23 cellular contexts compared by ENCODE assay signal in the genomic region with DNA sequence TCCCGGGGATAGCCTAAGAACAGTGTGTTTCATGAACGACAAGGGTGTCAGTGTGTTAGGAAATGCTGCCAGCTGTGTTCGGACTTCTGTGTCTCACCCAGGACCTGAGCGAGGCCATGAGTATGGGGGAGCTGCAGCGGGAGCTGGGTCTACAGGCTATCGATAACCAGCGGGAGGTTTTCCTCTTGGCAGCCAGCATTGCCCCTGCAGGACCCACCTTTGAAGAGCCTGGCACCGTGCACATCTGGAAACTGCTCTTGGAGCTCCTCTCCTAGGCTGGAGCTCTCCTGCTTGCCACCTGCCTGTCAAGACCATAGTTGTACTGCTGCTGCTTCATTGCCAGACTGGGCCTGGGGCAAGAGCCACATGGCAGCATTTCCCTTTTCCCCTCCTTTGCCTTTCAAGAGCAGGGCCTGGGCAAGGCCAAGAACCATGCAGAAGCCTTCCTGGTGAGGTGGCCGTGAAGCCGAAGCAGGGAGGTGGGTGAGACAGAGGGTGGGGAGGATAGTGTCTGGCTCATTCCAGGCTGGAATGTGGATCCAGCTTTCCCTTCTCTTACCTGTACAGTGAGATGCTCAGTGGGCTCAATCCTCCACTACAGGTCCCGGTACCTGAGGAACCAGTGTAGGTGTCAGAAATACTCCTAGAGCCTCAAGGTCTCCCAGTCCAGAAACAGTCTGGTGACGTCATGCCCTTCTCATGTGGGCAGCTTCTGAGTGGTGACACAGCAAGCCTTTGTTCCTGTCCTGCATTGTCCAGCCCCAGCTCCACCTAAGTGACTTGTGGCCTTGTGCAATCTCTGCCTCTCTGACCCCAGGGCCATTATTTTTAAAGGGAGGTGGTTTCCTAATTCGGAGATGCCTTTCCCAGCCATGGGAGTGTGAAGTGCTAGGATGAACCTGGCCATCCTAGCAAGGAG. TPM values are rescaled to one million over a fixed set of nuclear protein-coding genes. Genes with fewer than 3 reads are reported as not detected.
A peak's percentile ranks its signal among the peaks of the same experiment; 100 is the strongest.
DNase-seq lines count a peak whose midpoint lies in the region; ATAC-seq, FAIRE-seq and TF ChIP-seq lines count a peak whose summit lies in the region.
"Had no signal": no experiment of that assay in that cellular context is flagged by ENCODE, and none has a peak within 500 bp of the region (broad histone marks: within the 10 kb centered on the region; RNA-seq: fewer than 3 reads in every experiment).

No MANE protein-coding gene starts in this region.

- no peak for TF ChIP-seq CTCF in esophagus muscularis mucosa (IDR thresholded peaks at IDR 0.05)
- no peak for TF ChIP-seq CTCF in pancreas (IDR thresholded peaks at IDR 0.05)
- TF ChIP-seq CTCF in tibial artery (IDR thresholded peaks at IDR 0.05) = no peak

- H3K4me1 ChIP-seq in esophagus muscularis mucosa (peaks cover 16 to 28% (median 26%) of the 10 kb centered on the region in 4 donors), pancreas (no peaks in the 10 kb centered on the region), tibial artery (peaks cover 0 to 16% (median 7%) of the 10 kb centered on the region in 4 donors)
- H3K4me1 ChIP-seq: A549, neural progenitor cell had no signal

- DNase-seq in Right ventricle myocardium superior (no peak), cardiac septum (ENCODE audit: low spot score) (no peak), esophagus muscularis mucosa (ENCODE audit: extremely low spot score) (no peak), pancreas (no peak), NCI-H146 treated with DMSO at 0.1 percent for 48 hours (lab: John Stamatoyannopoulos, UW; ENCODE audit: unreplicated experiment) (no peak), tibial artery (no peak)
- DNase-seq: activated CD4-positive, alpha-beta T cell treated with anti-CD3 and anti-CD28 coated beads for 36 hours; activated naive CD4-positive, alpha-beta T cell treated with anti-CD3 and anti-CD28 coated beads, Interleukin-2, amount 50 U/mL, for 16 hours; CD4-positive, alpha-beta T cell; dorsolateral prefrontal cortex; EL; NCI-H1105 treated with DMSO at 0.1 percent for 48 hours; NCI-H446 treated with DMSO at 0.1 percent for 48 hours; SIG-M5; stimulated activated CD4-positive, alpha-beta T cell treated with anti-CD3 and anti-CD28 coated beads, Interleukin-4, amount 100 ng/mL, for 1 hour; stimulated activated CD8-positive, alpha-beta memory T cell treated with anti-CD3 and anti-CD28 coated beads, Interleukin-4, amount 100 ng/mL, for 48 hours; T-helper 9 cell; transverse colon had no signal

- intact Hi-C loops in Right ventricle myocardium superior (cut with DNase I) = no loop called here
- intact Hi-C loops in cardiac septum (cut with DNase I) = no loop called here
- intact Hi-C loops in esophagus muscularis mucosa (cut with DNase I) = no loop called here
- intact Hi-C loops in pancreas (cut with DNase I) = no loop called here
- intact Hi-C loops in tibial artery (cut with DNase I; ENCODE audit: low total_unique reads) = no loop called here

- FAIRE-seq in pancreas (lab: Jason Lieb, UNC) = no peak
- FAIRE-seq: A549 had no signal

- TF ChIP-seq EP300 in esophagus muscularis mucosa (IDR thresholded peaks at IDR 0.05) = no peak

- TF ChIP-seq POLR2A in esophagus muscularis mucosa (IDR thresholded peaks at IDR 0.05; ENCODE audit: low read depth) = no peak

- H3K4me3 ChIP-seq in esophagus muscularis mucosa (no peak overlapping the region), pancreas (no peak overlapping the region), tibial artery (no peak overlapping the region)
- H3K4me3 ChIP-seq: A549, dorsolateral prefrontal cortex, neural progenitor cell, transverse colon had no signal

- H3K27me3 ChIP-seq in esophagus muscularis mucosa (no peaks in the 10 kb centered on the region), pancreas (no peaks in the 10 kb centered on the region), tibial artery (no peaks in the 10 kb centered on the region)
- H3K27me3 ChIP-seq: dorsolateral prefrontal cortex, transverse colon had no signal

- H3K36me3 ChIP-seq in esophagus muscularis mucosa = peaks cover 8 to 56% (median 40%) of the 10 kb centered on the region in 4 donors
- no peaks in the 10 kb centered on the region for H3K36me3 ChIP-seq in pancreas
- H3K36me3 ChIP-seq in tibial artery = peaks cover 29 to 57% (median 32%) of the 10 kb centered on the region in 3 donors
- H3K36me3 ChIP-seq: neural progenitor cell, transverse colon had no signal

- H3K27ac ChIP-seq in esophagus muscularis mucosa (replicated peaks in 1 of 4) (peak overlapping the region in 3 of 4 donors; percentile 21 to 50 (median 37)), pancreas (no peak overlapping the region), tibial artery (peak overlapping the region in 1 of 2 donors; percentile 39)
- H3K27ac ChIP-seq: A549, HL-60, neural progenitor cell, transverse colon had no signal

- WGBS in esophagus muscularis mucosa = 94% methylated on average over 13 of the region's 13 CpGs
- 85 to 94% methylated on average over 13 of the region's 13 CpGs for WGBS in pancreas, 2 donors

- ATAC-seq in Right ventricle myocardium superior (ENCODE audit: poor library complexity) = peak; percentile 21
- ATAC-seq in pancreas = peak in 3 of 4 donors; percentile 37 to 84 (median 63)
- ATAC-seq in GM21825 (IDR thresholded peaks at IDR 0.05; ENCODE audit: unreplicated experiment) = no peak
- ATAC-seq in HG02588 (IDR thresholded peaks at IDR 0.05; ENCODE audit: unreplicated experiment) = no peak
- ATAC-seq: A549; activated CD4-positive, alpha-beta T cell treated with anti-CD3 and anti-CD28 coated beads for 36 hours had no signal

- H3K9me3 ChIP-seq in esophagus muscularis mucosa (no peaks in the 10 kb centered on the region), pancreas (no peaks in the 10 kb centered on the region), tibial artery (no peaks in the 10 kb centered on the region)
- H3K9me3 ChIP-seq: A549, transverse colon had no signal

RNA-seq across cellular contexts. Expression of a gene that starts 6.6 kb away (rescaled TPM):
- total RNA-seq in Right ventricle myocardium superior = 5.5 TPM
- total RNA-seq in cardiac septum = 11.4 TPM
- 10 to 100 TPM in 1 of 4 donors, 1 to 10 TPM in 3; 5.4 to 16.9 (median 7.1) TPM for total RNA-seq in esophagus muscularis mucosa
- 1 to 10 TPM in 5 of 6 donors, under 1 TPM in 1; 0.95 to 5.3 (median 1.7) TPM for total RNA-seq in pancreas
- polyA plus RNA-seq in pancreas = 1 to 10 TPM; 3.0 to 4.0 TPM

RNA-seq across cellular contexts. Expression of a gene that starts 10.3 kb away (rescaled TPM):
- total RNA-seq in Right ventricle myocardium superior (70.8 TPM), cardiac septum (104 TPM), esophagus muscularis mucosa (100 to 1,000 TPM; 115 to 157 (median 139) TPM), pancreas (10 to 100 TPM; 37.0 to 58.5 (median 42.2) TPM)
- 10 to 100 TPM; 28.7 to 43.3 TPM for polyA plus RNA-seq in pancreas

RNA-seq across cellular contexts. Expression of a gene that starts 16.5 kb away (rescaled TPM):
- 18.7 TPM for total RNA-seq in Right ventricle myocardium superior
- 22.5 TPM for total RNA-seq in cardiac septum
- total RNA-seq in esophagus muscularis mucosa = 10 to 100 TPM in 2 of 4 donors, 1 to 10 TPM in 2; 7.5 to 23.4 (median 10.8) TPM
- total RNA-seq in pancreas = 10 to 100 TPM in 2 of 6 donors, 1 to 10 TPM in 4; 4.7 to 13.3 (median 7.9) TPM
- 10 to 100 TPM; 18.4 to 23.2 TPM for polyA plus RNA-seq in pancreas

RNA-seq across cellular contexts. Expression of a gene that starts 16.7 kb away (rescaled TPM):
- 210 TPM for total RNA-seq in Right ventricle myocardium superior
- total RNA-seq in cardiac septum = 266 TPM
- total RNA-seq in esophagus muscularis mucosa = 100 to 1,000 TPM; 120 to 179 (median 160) TPM
- 10 to 100 TPM; 30.0 to 47.4 (median 44.4) TPM for total RNA-seq in pancreas
- polyA plus RNA-seq in pancreas = 100 to 1,000 TPM; 101 to 109 TPM

RNA-seq across cellular contexts. Expression of a gene that starts 44.5 kb away (rescaled TPM):
- total RNA-seq in Right ventricle myocardium superior (209 TPM), cardiac septum (252 TPM), esophagus muscularis mucosa (100 to 1,000 TPM; 220 to 267 (median 239) TPM), pancreas (10 to 100 TPM; 28.6 to 42.3 (median 32.6) TPM)
- polyA plus RNA-seq in pancreas = 10 to 100 TPM; 64.9 to 92.0 TPM

Comparison
In these comparisons a context has a peak if more than half of its experiments do, and no peak if none do; other contexts are left out.
1. ATAC-seq: peak in Right ventricle myocardium superior (single experiment) and pancreas (3 of 4); none in GM21825 (single experiment) and HG02588 (single experiment).
2. H3K27ac ChIP-seq: peak in esophagus muscularis mucosa (3 of 4); none in pancreas (0 of 4).